Comparison of ENCODE assay signal across 1 cellular context in genomic region chr14:72476657-72477499, GRCh38.
TF ChIP-seq lines count a peak whose summit lies in the region.

No MANE protein-coding gene starts in this region.

TF ChIP-seq in WTC11, 78 proteins besides CTCF, POLR2A, EP300 and RAD21 (continued from another document):
- TF ChIP-seq ERG (CRISPR knock-in tag; IDR thresholded peaks at IDR 0.05): no peak
TF ChIP-seq in WTC11: peak in this region for 0.
